In the genomic region with DNA sequence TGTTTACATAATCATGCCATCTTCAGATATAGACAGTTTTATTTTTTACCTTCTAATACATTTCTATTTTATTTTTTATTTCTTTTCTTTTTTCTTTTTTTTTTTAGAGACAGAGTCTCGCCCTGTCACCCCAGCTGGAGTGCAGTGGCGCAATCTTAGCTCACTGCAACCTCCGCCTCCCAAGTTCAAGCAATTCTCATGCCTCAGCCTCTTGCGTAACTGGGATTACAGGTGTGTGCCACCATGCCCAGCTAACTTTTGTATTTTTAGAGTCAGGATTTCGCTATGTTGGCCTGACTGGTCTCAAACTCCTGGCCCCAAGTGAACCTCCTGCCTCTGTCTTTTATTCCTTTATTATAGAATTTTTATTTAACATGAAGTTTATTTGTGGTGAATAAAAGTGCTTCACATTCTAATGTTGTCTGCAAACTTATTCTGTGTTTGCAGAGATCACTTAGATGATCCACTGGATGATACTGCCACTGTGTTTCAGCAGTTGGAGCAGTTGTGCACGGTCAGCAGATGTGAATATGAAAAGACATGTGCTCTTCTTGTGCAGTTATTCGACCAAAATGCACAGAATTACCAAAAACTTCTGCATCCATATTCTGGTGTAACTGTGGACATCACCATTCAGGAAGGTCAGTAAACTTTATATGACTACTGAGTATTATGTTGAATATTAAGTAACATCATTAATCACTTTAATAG, we compare ENCODE assay signal across 26 cellular contexts.
"Had no signal": no experiment of that assay in that cellular context is flagged by ENCODE, and none has a peak within 500 bp of the region (broad histone marks: within the 10 kb centered on the region; RNA-seq: fewer than 3 reads in every experiment).

No MANE protein-coding gene starts in this region.

- H3K9me3 ChIP-seq: colonic mucosa, esophagus muscularis mucosa, gastroesophageal sphincter, lower lobe of right lung, mucosa of descending colon, neutrophil, suprapubic skin, transverse colon, vagina had no signal

- H3K36me3 ChIP-seq: colonic mucosa, esophagus muscularis mucosa, gastroesophageal sphincter, lower lobe of right lung, neutrophil, suprapubic skin, transverse colon, vagina had no signal

- DNase-seq: colonic mucosa; effector CD8-positive, alpha-beta T cell; endodermal cell; foreskin keratinocyte; glutamatergic neuron; left ventricle myocardium superior; lower lobe of right lung; mucosa of descending colon; naive B cell; stimulated activated CD4-positive, alpha-beta T cell treated with anti-CD3 and anti-CD28 coated beads, Interleukin-12 subunit alpha, Interleukin-12 subunit beta, amount 100 ng/mL, for 4 hours; stimulated activated CD4-positive, alpha-beta T cell treated with anti-CD3 and anti-CD28 coated beads, Interleukin-1b, Interleukin-23, amount 100 ng/mL, for 48 hours; stimulated activated CD4-positive, alpha-beta T cell treated with anti-CD3 and anti-CD28 coated beads, Interleukin-4, amount 100 ng/mL, for 1 hour; stimulated activated CD8-positive, alpha-beta memory T cell treated with anti-CD3 and anti-CD28 coated beads, Interleukin-4, amount 100 ng/mL, for 48 hours; stimulated activated naive CD4-positive, alpha-beta T cell; stimulated activated naive CD8-positive, alpha-beta T cell treated with anti-CD3 and anti-CD28 coated beads, Interleukin-15, amount 100 ng/mL, for 72 hours; transverse colon had no signal

- ATAC-seq: foreskin keratinocyte; gastroesophageal sphincter; left ventricle myocardium superior; lower lobe of right lung; mucosa of descending colon; natural killer cell treated with Interleukin-12 subunit alpha and Interleukin-12 subunit beta and Interleukin-15 and Interleukin-18, amount 100 ng/mL, for 72 hours; sciatic nerve; stimulated activated naive CD8-positive, alpha-beta T cell treated with anti-CD3 and anti-CD28 coated beads, Interleukin-15, amount 100 ng/mL, for 72 hours had no signal

- H3K79me2 ChIP-seq: parathyroid adenoma had no signal

- H3K27me3 ChIP-seq: colonic mucosa, esophagus muscularis mucosa, foreskin keratinocyte, gastroesophageal sphincter, neutrophil, suprapubic skin, transverse colon, vagina had no signal

- H3K27ac ChIP-seq: colonic mucosa, esophagus muscularis mucosa, foreskin keratinocyte, gastroesophageal sphincter, lower lobe of right lung, neutrophil, parathyroid adenoma, suprapubic skin, transverse colon, vagina had no signal

- H3K4me2 ChIP-seq: smooth muscle cell had no signal

- H3K4me1 ChIP-seq: colonic mucosa, esophagus muscularis mucosa, foreskin keratinocyte, gastroesophageal sphincter, lower lobe of right lung, parathyroid adenoma, suprapubic skin, transverse colon, vagina had no signal

- H3K4me3 ChIP-seq: colonic mucosa, esophagus muscularis mucosa, gastroesophageal sphincter, lower lobe of right lung, mucosa of descending colon, smooth muscle cell, suprapubic skin, transverse colon, vagina had no signal

- H2AFZ ChIP-seq: parathyroid adenoma had no signal

- FAIRE-seq: keratinocyte had no signal

- H3K9ac ChIP-seq: parathyroid adenoma had no signal
